Comparison of ENCODE assay signal across 10 cellular contexts in the genomic region with DNA sequence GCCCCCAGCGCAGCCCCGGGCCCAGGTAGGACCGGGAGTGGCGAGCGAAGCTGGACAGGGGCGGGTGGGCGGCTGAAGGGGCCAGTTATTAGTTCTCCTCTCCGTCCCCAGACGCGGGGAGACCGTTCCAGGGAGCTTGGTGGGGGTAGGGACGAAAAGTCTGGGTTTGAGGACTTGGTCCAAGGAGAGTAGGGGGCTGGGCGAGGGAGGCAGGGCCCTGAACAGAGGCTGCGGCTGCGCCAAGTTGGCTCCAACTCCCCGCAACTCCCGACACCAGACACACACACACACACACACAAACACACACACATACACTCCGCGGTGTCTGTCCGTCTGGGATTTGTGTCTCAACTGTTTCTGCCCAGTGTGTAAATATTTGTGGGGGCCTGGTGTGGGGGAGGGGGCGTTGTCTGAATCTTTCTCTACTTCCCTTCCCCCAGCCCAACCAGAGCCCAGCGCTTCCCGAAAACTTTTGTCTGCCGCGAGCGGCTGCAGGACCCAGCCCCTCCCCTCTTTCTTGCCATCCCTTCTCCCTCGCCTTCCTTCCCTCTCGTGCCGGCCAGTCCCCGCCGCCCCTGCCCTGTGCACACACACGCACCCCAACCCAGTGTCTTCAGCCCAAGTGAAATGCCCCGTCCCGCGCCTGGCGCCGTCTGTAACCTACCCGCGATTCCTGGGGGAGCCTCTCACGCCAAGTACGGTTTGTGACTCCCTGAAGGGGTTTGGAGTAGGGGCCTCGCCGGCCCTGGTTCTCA. TPM values are rescaled to one million over a fixed set of nuclear protein-coding genes. Genes with fewer than 3 reads are reported as not detected.
A peak's percentile ranks its signal among the peaks of the same experiment; 100 is the strongest.
DNase-seq lines count a peak whose midpoint lies in the region; ATAC-seq and TF ChIP-seq lines count a peak whose summit lies in the region.
"Had no signal": no experiment of that assay in that cellular context is flagged by ENCODE, and none has a peak within 500 bp of the region (broad histone marks: within the 10 kb centered on the region; RNA-seq: fewer than 3 reads in every experiment).

No MANE protein-coding gene starts in this region.

- H3K36me3 Mint-ChIP-seq in nephron (ENCODE audit: low read depth): peaks cover 22% of the 10 kb centered on the region

- no peak overlapping the region for H2AFZ ChIP-seq in fibroblast of lung (ENCODE audit: low read length)

- H3K27ac Mint-ChIP-seq in nephron: peak overlapping the region; percentile 97 to 100 (median 99)

- H3K4me3 Mint-ChIP-seq in nephron: peak overlapping the region; percentile 91 to 97 (median 93)

- H3K9me3 ChIP-seq in fibroblast of lung (ENCODE audit: control insufficient read depth, insufficient read depth, low read depth, low read length) (no peaks in the 10 kb centered on the region), vagina (no peaks in the 10 kb centered on the region)

- DNase-seq in Right ventricle myocardium inferior (ENCODE audit: missing footprints) (no peak), cardiac septum (ENCODE audit: low spot score) (no peak), fibroblast of lung (ENCODE audit: low read depth in 2 of 2) (peak; percentile 33 to 71), vagina (ENCODE audit: extremely low spot score in 2 of 2) (no peak)
- no peak for DNase-seq in stimulated activated CD8-positive, alpha-beta memory T cell treated with anti-CD3 and anti-CD28 coated beads, Interleukin-4, amount 100 ng/mL, for 48 hours

- peak; percentile 18 for ATAC-seq in Right ventricle myocardium inferior
- no peak for ATAC-seq in HG03378 (IDR thresholded peaks at IDR 0.05; ENCODE audit: unreplicated experiment)
- no peak for ATAC-seq in GM21576 (IDR thresholded peaks at IDR 0.05; ENCODE audit: unreplicated experiment)
- ATAC-seq: Panc1 had no signal

- peaks cover 48% of the 10 kb centered on the region for H3K27me3 ChIP-seq in fibroblast of lung (ENCODE audit: control insufficient read depth, insufficient read depth, low read length)
- H3K27me3 ChIP-seq in vagina: no peaks in the 10 kb centered on the region

- peaks cover 75% of the 10 kb centered on the region for H3K4me1 Mint-ChIP-seq in nephron

- no peak overlapping the region for H3K9ac ChIP-seq in fibroblast of lung (ENCODE audit: insufficient read depth, low read length)

- no peaks in the 10 kb centered on the region for H3K9me3 Mint-ChIP-seq in nephron

- no peaks in the 10 kb centered on the region for H4K20me1 ChIP-seq in fibroblast of lung (ENCODE audit: control insufficient read depth, extremely low read depth, insufficient read depth, low read length)

- H3K4me3 ChIP-seq in fibroblast of lung (replicated peaks in 1 of 4; ENCODE audit: control extremely low read depth in 1 of 4, insufficient read depth in 1 of 4, low read depth in 3 of 4, low read length in 4 of 4): peak overlapping the region in 2 of 4 experiments; percentile 7 to 21
- peak overlapping the region; percentile 51 to 62 for H3K4me3 ChIP-seq in vagina

- no peak overlapping the region for H3K27ac ChIP-seq in fibroblast of lung (ENCODE audit: insufficient read depth, low read length)
- peak overlapping the region; percentile 47 for H3K27ac ChIP-seq in vagina

- H3K27me3 Mint-ChIP-seq in nephron (ENCODE audit: low read depth): peaks cover 38% of the 10 kb centered on the region

- intact Hi-C loops in Right ventricle myocardium inferior (cut with DNase I) (no loop called here), cardiac septum (cut with DNase I) (no loop called here), vagina (cut with DNase I) (no loop called here)

- no peaks in the 10 kb centered on the region for H3K36me3 ChIP-seq in fibroblast of lung (ENCODE audit: control insufficient read depth, insufficient read depth, low read length)
- no peaks in the 10 kb centered on the region for H3K36me3 ChIP-seq in vagina

- H3K4me2 ChIP-seq in fibroblast of lung (ENCODE audit: extremely low read depth, insufficient read depth, low read length): no peak overlapping the region

- H3K79me2 ChIP-seq in fibroblast of lung (ENCODE audit: control insufficient read depth, insufficient read depth, low read length): no peaks in the 10 kb centered on the region

- H3K4me1 ChIP-seq in fibroblast of lung (ENCODE audit: control insufficient read depth, extremely low read depth, insufficient read depth, low read length): no peaks in the 10 kb centered on the region
- H3K4me1 ChIP-seq in vagina: peaks cover 41% of the 10 kb centered on the region

- no peak for TF ChIP-seq CTCF in fibroblast of lung (conservative IDR thresholded peaks at IDR 0.05 in 1 of 2, IDR thresholded peaks at IDR 0.05 in 1 of 2; ENCODE audit: low read depth in 1 of 2, low read length in 2 of 2)
- TF ChIP-seq CTCF in nephron (IDR thresholded peaks at IDR 0.05; ENCODE audit: unreplicated experiment in 3 of 3): no peak
- TF ChIP-seq CTCF in vagina (IDR thresholded peaks at IDR 0.05): no peak

- TF ChIP-seq POLR2A in vagina (IDR thresholded peaks at IDR 0.05): no peak

RNA-seq across cellular contexts. Expression of a gene that starts 0.7 kb away (rescaled TPM):
- 1.3 TPM for total RNA-seq in Right ventricle myocardium inferior
- 4.3 TPM for total RNA-seq in cardiac septum
- 0.17 and 3.3 TPM in 2 replicates for total RNA-seq in fibroblast of lung
- polyA plus RNA-seq in fibroblast of lung: not detected in 2 replicates
- not detected in 2 replicates for polyA plus RNA-seq in fibroblast of lung (2012)
- not detected in 2 replicates for polyA minus RNA-seq in fibroblast of lung (ENCODE audit: low replicate concordance)
- 37.3 TPM for total RNA-seq in vagina
- polyA plus RNA-seq: BJ had no signal

Comparison
In these comparisons a context has a peak if more than half of its experiments do, and no peak if none do; other contexts are left out.
1. DNase-seq: peak in fibroblast of lung (2 of 2); none in Right ventricle myocardium inferior (single experiment), cardiac septum (single experiment), vagina (0 of 2) and stimulated activated CD8-positive, alpha-beta memory T cell treated with anti-CD3 and anti-CD28 coated beads, Interleukin-4, amount 100 ng/mL, for 48 hours (single experiment).